ENCODE assay signal across 11 cellular contexts in genomic region chr4:16217300-16218051, GRCh38. TPM values are rescaled to one million over a fixed set of nuclear protein-coding genes. Genes with fewer than 3 reads are reported as not detected.
DNase-seq lines count a peak whose midpoint lies in the region; ATAC-seq and TF ChIP-seq lines count a peak whose summit lies in the region.
"Had no signal": no experiment of that assay in that cellular context is flagged by ENCODE, and none has a peak within 500 bp of the region (broad histone marks: within the 10 kb centered on the region; RNA-seq: fewer than 3 reads in every experiment).

No MANE protein-coding gene starts in this region.

- DNase-seq in activated naive CD4-positive, alpha-beta T cell treated with anti-CD3 and anti-CD28 coated beads for 36 hours = peak; percentile 10
- no peak for DNase-seq in activated naive CD4-positive, alpha-beta T cell treated with Interleukin-2 at 50 U/mL for 16 hours
- DNase-seq in NAMALWA (ENCODE audit: low spot score) (peak; percentile 40), mesothelial cell of epicardium (ENCODE audit: low spot score in 2 of 2, unreplicated experiment in 2 of 2) (no peak), kidney glomerular epithelial cell (lab: John Stamatoyannopoulos, UW) (no peak), COLO829 (ENCODE audit: low spot score) (no peak)
- no peak for DNase-seq in stimulated activated naive CD8-positive, alpha-beta T cell treated with anti-CD3 and anti-CD28 coated beads, Interleukin-15, amount 100 ng/mL, for 72 hours
- DNase-seq: C1 segment of cervical spinal cord, HCEC 1CT had no signal

- no peak for TF ChIP-seq CTCF in mesothelial cell of epicardium (IDR thresholded peaks at IDR 0.05; ENCODE audit: unreplicated experiment)

- no peaks in the 10 kb centered on the region for H3K9me3 Mint-ChIP-seq in activated naive CD4-positive, alpha-beta T cell treated with anti-CD3 and anti-CD28 coated beads for 36 hours
- no peaks in the 10 kb centered on the region for H3K9me3 Mint-ChIP-seq in stimulated activated naive CD8-positive, alpha-beta T cell treated with anti-CD3 and anti-CD28 coated beads, Interleukin-15, amount 100 ng/mL, for 72 hours
- H3K9me3 Mint-ChIP-seq in mesothelial cell of epicardium = no peaks in the 10 kb centered on the region
- H3K9me3 Mint-ChIP-seq: central memory CD8-positive, alpha-beta T cell had no signal

- CTCF ChIA-PET in activated naive CD4-positive, alpha-beta T cell treated with anti-CD3 and anti-CD28 coated beads for 36 hours (lab: Charles Lee) = interaction anchor here (0.9 to 4.3 kb wide), 2 partner anchors 10 to 17 kb away, joined by 3 to 34 read pairs; no protein-coding TSS in a partner anchor

- peak overlapping the region; percentile 74 for H3K27ac Mint-ChIP-seq in activated naive CD4-positive, alpha-beta T cell treated with anti-CD3 and anti-CD28 coated beads for 36 hours
- H3K27ac Mint-ChIP-seq in stimulated activated naive CD8-positive, alpha-beta T cell treated with anti-CD3 and anti-CD28 coated beads, Interleukin-15, amount 100 ng/mL, for 72 hours = peak overlapping the region; percentile 79 to 83
- no peak overlapping the region for H3K27ac Mint-ChIP-seq in mesothelial cell of epicardium

- ATAC-seq in HG02610 (IDR thresholded peaks at IDR 0.05; ENCODE audit: unreplicated experiment) = peak; percentile 86
- ATAC-seq in stimulated activated naive CD8-positive, alpha-beta T cell treated with anti-CD3 and anti-CD28 coated beads, Interleukin-15, amount 100 ng/mL, for 72 hours = peak; percentile 85

- H3K4me3 Mint-ChIP-seq in activated naive CD4-positive, alpha-beta T cell treated with anti-CD3 and anti-CD28 coated beads for 36 hours = peak overlapping the region; percentile 13
- H3K4me3 Mint-ChIP-seq in stimulated activated naive CD8-positive, alpha-beta T cell treated with anti-CD3 and anti-CD28 coated beads, Interleukin-15, amount 100 ng/mL, for 72 hours = peak overlapping the region; percentile 62 to 73
- H3K4me3 Mint-ChIP-seq in mesothelial cell of epicardium = no peak overlapping the region
- H3K4me3 Mint-ChIP-seq: central memory CD8-positive, alpha-beta T cell had no signal

- H3K4me1 Mint-ChIP-seq in activated naive CD4-positive, alpha-beta T cell treated with anti-CD3 and anti-CD28 coated beads for 36 hours (ENCODE audit: low read depth) = peaks cover 75% of the 10 kb centered on the region
- peaks cover 62% of the 10 kb centered on the region for H3K4me1 Mint-ChIP-seq in stimulated activated naive CD8-positive, alpha-beta T cell treated with anti-CD3 and anti-CD28 coated beads, Interleukin-15, amount 100 ng/mL, for 72 hours
- H3K4me1 Mint-ChIP-seq in mesothelial cell of epicardium = peaks cover 13% of the 10 kb centered on the region

- intact Hi-C loops in activated naive CD4-positive, alpha-beta T cell treated with anti-CD3 and anti-CD28 coated beads for 36 hours (cut with micrococcal nuclease) = loop anchor here (1.0 to 5.0 kb wide), 4 partner anchors 8 to 560 kb away; partner anchors contain the start of genes CD38 and FBXL5

- no peaks in the 10 kb centered on the region for H3K27me3 Mint-ChIP-seq in activated naive CD4-positive, alpha-beta T cell treated with anti-CD3 and anti-CD28 coated beads for 36 hours (ENCODE audit: low read depth)
- H3K27me3 Mint-ChIP-seq in stimulated activated naive CD8-positive, alpha-beta T cell treated with anti-CD3 and anti-CD28 coated beads, Interleukin-15, amount 100 ng/mL, for 72 hours = no peaks in the 10 kb centered on the region
- H3K27me3 Mint-ChIP-seq in mesothelial cell of epicardium (ENCODE audit: low read depth) = no peaks in the 10 kb centered on the region
- H3K27me3 Mint-ChIP-seq: central memory CD8-positive, alpha-beta T cell had no signal

- H3K36me3 Mint-ChIP-seq in activated naive CD4-positive, alpha-beta T cell treated with anti-CD3 and anti-CD28 coated beads for 36 hours (ENCODE audit: low read depth) = peaks cover 18% of the 10 kb centered on the region
- peaks cover 2% of the 10 kb centered on the region for H3K36me3 Mint-ChIP-seq in mesothelial cell of epicardium

RNA-seq across cellular contexts. Expression of gene TAPT1, which starts 8.8 kb away (rescaled TPM):
- 10 to 100 TPM; 48.6 to 48.9 TPM for total RNA-seq in activated naive CD4-positive, alpha-beta T cell treated with anti-CD3 and anti-CD28 coated beads for 36 hours
- 38.7 to 42.6 TPM (median 41.2 TPM) in 3 replicates for total RNA-seq in mesothelial cell of epicardium

Comparison
In these comparisons a context has a peak if more than half of its experiments do, and no peak if none do; other contexts are left out.
1. DNase-seq: peak in activated naive CD4-positive, alpha-beta T cell treated with anti-CD3 and anti-CD28 coated beads for 36 hours (single experiment) and NAMALWA (single experiment); none in activated naive CD4-positive, alpha-beta T cell treated with Interleukin-2 at 50 U/mL for 16 hours (single experiment), stimulated activated naive CD8-positive, alpha-beta T cell treated with anti-CD3 and anti-CD28 coated beads, Interleukin-15, amount 100 ng/mL, for 72 hours (0 of 2), mesothelial cell of epicardium (0 of 2), kidney glomerular epithelial cell (single experiment) and COLO829 (single experiment).